In the genomic region with DNA sequence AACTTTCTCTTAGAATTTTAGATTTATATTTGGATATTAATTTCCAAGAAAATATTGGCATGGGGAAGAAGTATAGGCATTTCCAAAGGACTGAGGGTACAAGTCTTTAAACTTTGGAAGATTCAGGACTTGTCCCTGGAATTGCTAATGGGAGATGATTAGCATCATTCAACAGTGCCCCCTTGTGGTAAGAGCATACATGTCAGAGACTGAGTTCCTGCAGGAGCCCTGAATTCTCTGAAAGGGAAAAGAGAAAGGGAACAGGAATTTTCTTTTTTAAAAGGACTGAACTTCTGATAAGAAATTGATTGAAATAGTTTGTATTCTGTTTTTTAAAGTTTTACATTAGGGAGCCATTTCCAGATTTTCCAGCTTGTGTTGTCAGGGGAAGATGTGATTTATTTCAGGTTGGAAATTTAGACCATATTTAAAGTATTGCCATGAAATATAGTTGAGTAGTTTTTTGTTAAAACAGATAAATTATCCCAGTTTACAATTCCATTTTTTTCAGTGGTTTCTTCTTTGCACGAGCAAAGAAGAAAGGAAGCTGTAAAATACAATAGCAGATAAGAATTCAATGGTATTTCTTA, we compare ENCODE assay signal across 8 cellular contexts. TPM values are rescaled to one million over a fixed set of nuclear protein-coding genes. Genes with fewer than 3 reads are reported as not detected.
DNase-seq lines count a peak whose midpoint lies in the region; ATAC-seq and TF ChIP-seq lines count a peak whose summit lies in the region.

No MANE protein-coding gene starts in this region.

- intact Hi-C loops in activated CD4-positive, alpha-beta memory T cell treated with anti-CD3 and anti-CD28 coated beads for 36 hours (cut with micrococcal nuclease): loop anchor here (1.0 to 10.0 kb wide), 3 partner anchors 50 to 317 kb away; a partner anchor contains a TSS

- POLR2A ChIA-PET in activated CD4-positive, alpha-beta memory T cell treated with anti-CD3 and anti-CD28 coated beads for 36 hours (lab: Charles Lee): no interaction called here
- POLR2A ChIA-PET in activated CD4-positive, alpha-beta memory T cell treated with anti-CD3 and anti-CD28 coated beads, Interleukin-2, amount 10 ng/mL, durations not matched to agents 7 days and 5 days (lab: Charles Lee): no interaction called here

- no peak overlapping the region for H3K27ac Mint-ChIP-seq in activated CD4-positive, alpha-beta memory T cell treated with anti-CD3 and anti-CD28 coated beads for 36 hours
- no peak overlapping the region for H3K27ac Mint-ChIP-seq in activated CD4-positive, alpha-beta memory T cell treated with anti-CD3 and anti-CD28 coated beads, Interleukin-2, amount 10 ng/mL, durations not matched to agents 7 days and 5 days

- no peak overlapping the region for H3K4me3 ChIP-seq in Peyer's patch

- H3K36me3 Mint-ChIP-seq in activated CD4-positive, alpha-beta memory T cell treated with anti-CD3 and anti-CD28 coated beads for 36 hours: no peaks in the 10 kb centered on the region
- no peaks in the 10 kb centered on the region for H3K36me3 Mint-ChIP-seq in activated CD4-positive, alpha-beta memory T cell treated with anti-CD3 and anti-CD28 coated beads, Interleukin-2, amount 10 ng/mL, durations not matched to agents 7 days and 5 days (ENCODE audit: low read depth)

- peaks cover 2% of the 10 kb centered on the region for H3K4me1 Mint-ChIP-seq in activated CD4-positive, alpha-beta memory T cell treated with anti-CD3 and anti-CD28 coated beads for 36 hours (ENCODE audit: low read depth)
- H3K4me1 Mint-ChIP-seq in activated CD4-positive, alpha-beta memory T cell treated with anti-CD3 and anti-CD28 coated beads, Interleukin-2, amount 10 ng/mL, durations not matched to agents 7 days and 5 days: peaks cover 5% of the 10 kb centered on the region

- no peak overlapping the region for H3K4me3 Mint-ChIP-seq in activated CD4-positive, alpha-beta memory T cell treated with anti-CD3 and anti-CD28 coated beads for 36 hours
- H3K4me3 Mint-ChIP-seq in activated CD4-positive, alpha-beta memory T cell treated with anti-CD3 and anti-CD28 coated beads, Interleukin-2, amount 10 ng/mL, durations not matched to agents 7 days and 5 days: no peak overlapping the region

- no peaks in the 10 kb centered on the region for H3K4me1 ChIP-seq in Peyer's patch

- H3K36me3 ChIP-seq in Peyer's patch: no peaks in the 10 kb centered on the region

- CTCF ChIA-PET in activated CD4-positive, alpha-beta memory T cell treated with anti-CD3 and anti-CD28 coated beads for 36 hours (lab: Charles Lee): interaction anchor here (0.7 to 3.1 kb wide), 14 partner anchors 8 to 285 kb away, joined by 3 to 55 read pairs (median 4); no protein-coding TSS in a partner anchor
- CTCF ChIA-PET in activated CD4-positive, alpha-beta memory T cell treated with anti-CD3 and anti-CD28 coated beads, Interleukin-2, amount 10 ng/mL, durations not matched to agents 7 days and 5 days (lab: Charles Lee): interaction anchor here (0.8 to 3.0 kb wide), 10 partner anchors 9 to 228 kb away, joined by 3 to 8 read pairs (median 4); no protein-coding TSS in a partner anchor

- no peaks in the 10 kb centered on the region for H3K9me3 ChIP-seq in Peyer's patch

- DNase-seq in activated CD4-positive, alpha-beta memory T cell treated with anti-CD3 and anti-CD28 coated beads for 36 hours: peak; percentile 14
- DNase-seq in activated CD4-positive, alpha-beta memory T cell treated with anti-CD3 and anti-CD28 coated beads, Interleukin-2, amount 10 ng/mL, durations not matched to agents 7 days and 5 days: no peak
- DNase-seq in Kasumi-1 (lab: John Stamatoyannopoulos, UW): peak; percentile 50 to 52
- DNase-seq in Peyer's patch: peak in 2 of 3 donors; percentile 25 to 75
- peak in 38 of 61 donors; percentile 0 to 77 (median 14) for DNase-seq in caudate nucleus (lab: John Stamatoyannopoulos, UW)
- DNase-seq in islet precursor cell: peak; percentile 86
- peak; percentile 44 for DNase-seq in stimulated activated naive CD8-positive, alpha-beta T cell treated with anti-CD3 and anti-CD28 coated beads, Interleukin-15, Interleukin-2, amounts not matched to agents 100 U/mL and 50 U/mL, for 24 hours

- no peaks in the 10 kb centered on the region for H3K27me3 ChIP-seq in Peyer's patch

- H3K27ac ChIP-seq in Peyer's patch: no peak overlapping the region
- no peak overlapping the region for H3K27ac ChIP-seq in caudate nucleus (ENCODE audit: low read depth, low read length)

- TF ChIP-seq CTCF in Peyer's patch (IDR thresholded peaks at IDR 0.05): peak; percentile 40 to 81 (median 78)

- H3K27me3 Mint-ChIP-seq in activated CD4-positive, alpha-beta memory T cell treated with anti-CD3 and anti-CD28 coated beads for 36 hours: peaks cover 2% of the 10 kb centered on the region
- H3K27me3 Mint-ChIP-seq in activated CD4-positive, alpha-beta memory T cell treated with anti-CD3 and anti-CD28 coated beads, Interleukin-2, amount 10 ng/mL, durations not matched to agents 7 days and 5 days: no peaks in the 10 kb centered on the region

- TF ChIP-seq POLR2A in Peyer's patch (IDR thresholded peaks at IDR 0.05): no peak

- no peak for ATAC-seq in stimulated activated naive CD8-positive, alpha-beta T cell treated with anti-CD3 and anti-CD28 coated beads, Interleukin-15, Interleukin-2, amounts not matched to agents 100 U/mL and 50 U/mL, for 24 hours
- ATAC-seq in GM19035 (IDR thresholded peaks at IDR 0.05; ENCODE audit: unreplicated experiment): no peak

- no peaks in the 10 kb centered on the region for H3K9me3 Mint-ChIP-seq in activated CD4-positive, alpha-beta memory T cell treated with anti-CD3 and anti-CD28 coated beads for 36 hours
- H3K9me3 Mint-ChIP-seq in activated CD4-positive, alpha-beta memory T cell treated with anti-CD3 and anti-CD28 coated beads, Interleukin-2, amount 10 ng/mL, durations not matched to agents 7 days and 5 days: no peaks in the 10 kb centered on the region

RNA-seq across cellular contexts. Expression of a gene that starts 44.0 kb away (rescaled TPM):
- total RNA-seq in activated CD4-positive, alpha-beta memory T cell treated with anti-CD3 and anti-CD28 coated beads for 36 hours: under 1 TPM in 1 of 2 experiments, not detected in 1; 0.22 TPM
- not detected for total RNA-seq in activated CD4-positive, alpha-beta memory T cell treated with anti-CD3 and anti-CD28 coated beads, Interleukin-2, amount 10 ng/mL, durations not matched to agents 7 days and 5 days
- 10 to 100 TPM; 14.3 to 23.8 (median 17.9) TPM for total RNA-seq in Peyer's patch

RNA-seq across cellular contexts. Expression of a gene that starts 58.4 kb away (rescaled TPM):
- total RNA-seq in activated CD4-positive, alpha-beta memory T cell treated with anti-CD3 and anti-CD28 coated beads for 36 hours: 10 to 100 TPM; 49.2 to 50.2 TPM
- 10 to 100 TPM; 30.9 to 31.8 TPM for total RNA-seq in activated CD4-positive, alpha-beta memory T cell treated with anti-CD3 and anti-CD28 coated beads, Interleukin-2, amount 10 ng/mL, durations not matched to agents 7 days and 5 days
- 10 to 100 TPM; 39.8 to 55.3 (median 50.4) TPM for total RNA-seq in Peyer's patch

Comparison
In these comparisons a context has a peak if more than half of its experiments do, and no peak if none do; other contexts are left out.
1. RNA of a gene that starts 44.0 kb away (total RNA-seq): 14.3 to 23.8 TPM in Peyer's patch; 0.22 TPM in activated CD4-positive, alpha-beta memory T cell treated with anti-CD3 and anti-CD28 coated beads for 36 hours and not detected in activated CD4-positive, alpha-beta memory T cell treated with anti-CD3 and anti-CD28 coated beads, Interleukin-2, amount 10 ng/mL, durations not matched to agents 7 days and 5 days; every median in the first group is over 10 times any median in the second.